Comparison of ENCODE assay signal across 8 cellular contexts in the genomic region with DNA sequence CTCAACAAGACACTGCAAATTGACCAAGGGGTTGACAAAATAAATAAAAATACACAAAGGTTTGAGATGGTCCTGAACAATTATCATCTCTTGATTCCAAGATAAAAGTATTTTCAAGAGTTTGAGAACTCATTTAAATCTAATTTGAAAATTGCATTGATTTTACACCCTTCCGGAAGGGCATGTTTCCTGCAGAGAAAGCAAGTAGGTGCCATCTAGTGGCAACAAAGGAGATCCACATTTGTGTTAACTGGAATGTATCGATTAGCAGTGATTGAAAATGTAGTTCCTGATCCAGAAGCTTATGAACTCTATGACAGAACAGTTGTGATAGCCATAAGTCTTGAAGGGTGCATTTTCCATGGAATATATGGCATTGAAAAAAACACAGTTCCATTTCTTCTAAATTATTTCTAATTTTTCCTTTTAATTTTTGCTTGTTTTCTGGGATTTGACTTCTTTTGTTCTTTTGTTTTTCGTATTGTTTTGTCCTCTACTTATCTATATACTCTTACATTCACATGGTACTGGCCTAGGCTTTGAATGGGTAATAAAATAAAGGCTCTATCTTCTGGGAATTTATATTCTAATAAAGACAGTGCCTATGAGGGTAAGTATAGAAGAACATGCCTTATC.
DNase-seq lines count a peak whose midpoint lies in the region; ATAC-seq and TF ChIP-seq lines count a peak whose summit lies in the region.

No MANE protein-coding gene starts in this region.

- no peak overlapping the region for H3K4me3 Mint-ChIP-seq in stimulated activated naive CD8-positive, alpha-beta T cell treated with anti-CD3 and anti-CD28 coated beads, Interleukin-15, amount 100 ng/mL, for 72 hours

- TF ChIP-seq CTCF in SU-DHL-6 (IDR thresholded peaks at IDR 0.05; ENCODE audit: insufficient read depth, low read length, poor library complexity, severe bottlenecking) = peak; percentile 68
- TF ChIP-seq CTCF in foreskin keratinocyte (conservative IDR thresholded peaks at IDR 0.05) = peak; percentile 87

- H3K27ac ChIP-seq in SU-DHL-6 (ENCODE audit: low read depth, low read length) = no peak overlapping the region
- no peak overlapping the region for H3K27ac ChIP-seq in foreskin keratinocyte

- H3K9me3 ChIP-seq in SU-DHL-6 (ENCODE audit: insufficient read depth, low read length) = no peaks in the 10 kb centered on the region

- no peaks in the 10 kb centered on the region for H3K27me3 ChIP-seq in SU-DHL-6 (ENCODE audit: low read length)
- H3K27me3 ChIP-seq in foreskin keratinocyte = no peaks in the 10 kb centered on the region

- no peaks in the 10 kb centered on the region for H3K4me1 ChIP-seq in foreskin keratinocyte

- no peak overlapping the region for H3K4me3 ChIP-seq in SU-DHL-6 (ENCODE audit: insufficient read depth, low read length, poor library complexity, severe bottlenecking)

- no peaks in the 10 kb centered on the region for H3K79me2 ChIP-seq in SU-DHL-6 (ENCODE audit: insufficient read depth, low read length)

- no peaks in the 10 kb centered on the region for H3K9me2 ChIP-seq in SU-DHL-6 (replicated peaks; ENCODE audit: insufficient read depth, low read length)

- H3K9ac ChIP-seq in SU-DHL-6 (ENCODE audit: low read length) = no peak overlapping the region

- no peaks in the 10 kb centered on the region for H4K20me1 ChIP-seq in SU-DHL-6 (ENCODE audit: low read depth, low read length)

- no peak for DNase-seq in stimulated activated naive CD8-positive, alpha-beta T cell treated with anti-CD3 and anti-CD28 coated beads, Interleukin-15, amount 100 ng/mL, for 72 hours
- DNase-seq in stimulated activated naive CD8-positive, alpha-beta T cell treated with anti-CD3 and anti-CD28 coated beads, Interleukin-15, Interleukin-2, amounts not matched to agents 100 U/mL and 50 U/mL, for 24 hours = no peak
- DNase-seq in LHCN-M2 (ENCODE audit: low read depth) (peak; percentile 33), foreskin keratinocyte (no peak), putamen (ENCODE audit: low spot score) (peak; percentile 50)

- H2AFZ ChIP-seq in SU-DHL-6 (ENCODE audit: low read depth, low read length, severe bottlenecking) = no peak overlapping the region

- peak; percentile 59 for ATAC-seq in stimulated activated naive CD8-positive, alpha-beta T cell treated with anti-CD3 and anti-CD28 coated beads, Interleukin-15, amount 100 ng/mL, for 72 hours
- ATAC-seq in stimulated activated naive CD8-positive, alpha-beta T cell treated with anti-CD3 and anti-CD28 coated beads, Interleukin-15, Interleukin-2, amounts not matched to agents 100 U/mL and 50 U/mL, for 24 hours = no peak
- no peak for ATAC-seq in foreskin keratinocyte
- no peak for ATAC-seq in HG02623 (IDR thresholded peaks at IDR 0.05; ENCODE audit: unreplicated experiment)
- no peak for ATAC-seq in GM21717 (IDR thresholded peaks at IDR 0.05; ENCODE audit: unreplicated experiment)

- H3K4me2 ChIP-seq in SU-DHL-6 (ENCODE audit: low read depth, low read length, poor library complexity, severe bottlenecking) = no peak overlapping the region

- no peaks in the 10 kb centered on the region for H3K36me3 ChIP-seq in SU-DHL-6 (ENCODE audit: low read length)

- H3F3A ChIP-seq in SU-DHL-6 (ENCODE audit: insufficient read depth) = no peaks in the 10 kb centered on the region

- no peaks in the 10 kb centered on the region for H3K4me1 Mint-ChIP-seq in stimulated activated naive CD8-positive, alpha-beta T cell treated with anti-CD3 and anti-CD28 coated beads, Interleukin-15, amount 100 ng/mL, for 72 hours

- H3K9me3 Mint-ChIP-seq in stimulated activated naive CD8-positive, alpha-beta T cell treated with anti-CD3 and anti-CD28 coated beads, Interleukin-15, amount 100 ng/mL, for 72 hours = no peaks in the 10 kb centered on the region

- H3K27ac Mint-ChIP-seq in stimulated activated naive CD8-positive, alpha-beta T cell treated with anti-CD3 and anti-CD28 coated beads, Interleukin-15, amount 100 ng/mL, for 72 hours = no peak overlapping the region

- H3K27me3 Mint-ChIP-seq in stimulated activated naive CD8-positive, alpha-beta T cell treated with anti-CD3 and anti-CD28 coated beads, Interleukin-15, amount 100 ng/mL, for 72 hours = peaks cover 7% of the 10 kb centered on the region

Comparison
In these comparisons a context has a peak if more than half of its experiments do, and no peak if none do; other contexts are left out.
1. DNase-seq: peak in LHCN-M2 (single experiment) and putamen (single experiment); none in stimulated activated naive CD8-positive, alpha-beta T cell treated with anti-CD3 and anti-CD28 coated beads, Interleukin-15, amount 100 ng/mL, for 72 hours (0 of 2), stimulated activated naive CD8-positive, alpha-beta T cell treated with anti-CD3 and anti-CD28 coated beads, Interleukin-15, Interleukin-2, amounts not matched to agents 100 U/mL and 50 U/mL, for 24 hours (single experiment) and foreskin keratinocyte (0 of 2).